In genomic region chr4:26132858-26133257, GRCh38 we compare ENCODE assay signal across 14 cellular contexts.
DNase-seq lines count a peak whose midpoint lies in the region; ATAC-seq and TF ChIP-seq lines count a peak whose summit lies in the region.
"Had no signal": no experiment of that assay in that cellular context is flagged by ENCODE, and none has a peak within 500 bp of the region (broad histone marks: within the 10 kb centered on the region; RNA-seq: fewer than 3 reads in every experiment).

No MANE protein-coding gene starts in this region.

- H3K27me3 Mint-ChIP-seq in endodermal cell (ENCODE audit: insufficient read depth): peaks cover 2% of the 10 kb centered on the region

- H3K79me2 ChIP-seq in OCI-LY7 (ENCODE audit: insufficient read depth, low read depth, low read length): no peaks in the 10 kb centered on the region

- no peak overlapping the region for H3K27ac Mint-ChIP-seq in endodermal cell

- H3K9me3 ChIP-seq in OCI-LY7 (ENCODE audit: low read length) (no peaks in the 10 kb centered on the region), endodermal cell (ENCODE audit: control insufficient read depth, low read length) (no peaks in the 10 kb centered on the region), gastroesophageal sphincter (no peaks in the 10 kb centered on the region)

- H3K4me3 ChIP-seq in OCI-LY7 (ENCODE audit: low read depth, low read length, poor library complexity, severe bottlenecking) (no peak overlapping the region), endodermal cell (ENCODE audit: low read length) (no peak overlapping the region), gastroesophageal sphincter (no peak overlapping the region)

- CTCF ChIA-PET in GM10248 (lab: Yijun Ruan, JAX): interaction anchor here (0.9 to 5.0 kb wide), 17 partner anchors 9 to 196 kb away, joined by 3 to 24 read pairs (median 4); no protein-coding TSS in a partner anchor
- CTCF ChIA-PET in OCI-LY7 (lab: Charles Lee; ENCODE audit: unreplicated experiment): no interaction called here

- DNase-seq in GM10248 (ENCODE audit: extremely low spot score) (no peak), OCI-LY7 (ENCODE audit: low spot score) (peak; percentile 8), endodermal cell (peak; percentile 75)
- DNase-seq: activated CD8-positive, alpha-beta memory T cell treated with anti-CD3 and anti-CD28 coated beads, Interleukin-2, amount 50 U/mL, for 48 hours; amygdala; islet precursor cell; stimulated activated CD4-positive, alpha-beta T cell treated with anti-CD3 and anti-CD28 coated beads, Interleukin-4, amount 100 ng/mL, for 1 hour had no signal

- TF ChIP-seq EP300 in gastroesophageal sphincter (IDR thresholded peaks at IDR 0.05): no peak

- no peak overlapping the region for H3K9ac ChIP-seq in endodermal cell (ENCODE audit: extremely low read depth, low read length, poor library complexity, severe bottlenecking)

- TF ChIP-seq CTCF in 22Rv1 (IDR thresholded peaks at IDR 0.05) (peak; percentile 35), GM10248 (IDR thresholded peaks at IDR 0.05; ENCODE audit: control extremely low read depth, extremely low read depth, low read depth, missing control alignments) (peak; percentile 14), OCI-LY7 (conservative IDR thresholded peaks at IDR 0.05; ENCODE audit: low read length) (peak; percentile 51), endodermal cell (conservative IDR thresholded peaks at IDR 0.05) (peak; percentile 70), gastroesophageal sphincter (IDR thresholded peaks at IDR 0.05) (no peak)

- no peaks in the 10 kb centered on the region for H3K9me2 ChIP-seq in OCI-LY7 (ENCODE audit: insufficient read depth, low read length)

- H3K36me3 Mint-ChIP-seq in endodermal cell (ENCODE audit: low read depth): no peaks in the 10 kb centered on the region

- no peak for ATAC-seq in HG02759 (IDR thresholded peaks at IDR 0.05; ENCODE audit: unreplicated experiment)
- no peak for ATAC-seq in GM21367 (IDR thresholded peaks at IDR 0.05; ENCODE audit: unreplicated experiment)
- ATAC-seq in gastroesophageal sphincter: no peak
- no peak for ATAC-seq in GM21737 (IDR thresholded peaks at IDR 0.05; ENCODE audit: unreplicated experiment)

- H2AFZ ChIP-seq in OCI-LY7 (ENCODE audit: low read length): no peak overlapping the region

- H4K20me1 ChIP-seq in OCI-LY7 (ENCODE audit: insufficient read depth, low read length): no peaks in the 10 kb centered on the region

- H3K27me3 ChIP-seq in endodermal cell (ENCODE audit: control insufficient read depth, insufficient read depth, low read length, poor library complexity, severe bottlenecking) (no peaks in the 10 kb centered on the region), gastroesophageal sphincter (no peaks in the 10 kb centered on the region)

- H3K27ac ChIP-seq in 22Rv1 (no peak overlapping the region), OCI-LY7 (ENCODE audit: low read depth, low read length, poor library complexity, severe bottlenecking) (no peak overlapping the region), endodermal cell (ENCODE audit: low read depth, low read length) (no peak overlapping the region), gastroesophageal sphincter (no peak overlapping the region)
- H3K27ac ChIP-seq: HL-60 had no signal

- no peaks in the 10 kb centered on the region for H3K4me1 Mint-ChIP-seq in endodermal cell

- intact Hi-C loops in OCI-LY7 (cut with micrococcal nuclease; ENCODE audit: unreplicated experiment): no loop called here

- H3K9me3 Mint-ChIP-seq in endodermal cell: no peaks in the 10 kb centered on the region

- H3K4me3 Mint-ChIP-seq in endodermal cell: no peak overlapping the region
- H3K4me3 Mint-ChIP-seq: stimulated activated naive CD8-positive, alpha-beta T cell treated with anti-CD3 and anti-CD28 coated beads, Interleukin-15, Interleukin-2, amounts not matched to agents 100 ng/mL and 50 ng/mL, for 24 hours had no signal

- WGBS in endodermal cell (ENCODE audit: insufficient coverage in 1 of 2, insufficient read length in 1 of 2), 2 experiments: 90 to 93% methylated on average over 6 of the region's 6 CpGs
- 84 to 89% methylated on average over 5 of the region's 6 CpGs for WGBS in gastroesophageal sphincter (ENCODE audit: low coverage in 1 of 2), 2 donors

- no TSS peak for BruUV-seq in OCI-LY7 (replicated peaks; lab: Mats Ljungman, UMichigan)

- TF ChIP-seq POLR2A in gastroesophageal sphincter (IDR thresholded peaks at IDR 0.05): no peak

- no peaks in the 10 kb centered on the region for H3K4me1 ChIP-seq in OCI-LY7 (ENCODE audit: insufficient read depth, low read length, poor library complexity, severe bottlenecking)
- H3K4me1 ChIP-seq in endodermal cell (ENCODE audit: control insufficient read depth, insufficient read depth, low read length): no peaks in the 10 kb centered on the region
- H3K4me1 ChIP-seq in gastroesophageal sphincter: no peaks in the 10 kb centered on the region

- no peaks in the 10 kb centered on the region for H3K36me3 ChIP-seq in OCI-LY7 (ENCODE audit: insufficient read depth, low read length)
- H3K36me3 ChIP-seq in endodermal cell (ENCODE audit: control insufficient read depth, insufficient read depth, low read length): no peaks in the 10 kb centered on the region
- no peaks in the 10 kb centered on the region for H3K36me3 ChIP-seq in gastroesophageal sphincter

- POLR2A ChIA-PET in GM10248 (lab: Yijun Ruan, JAX): interaction anchor here (0.6 kb wide), 1 partner anchor 186 kb away, joined by 4 read pairs; no protein-coding TSS in a partner anchor
- POLR2A ChIA-PET in OCI-LY7 (lab: Charles Lee): interaction anchor here (0.6 kb wide), 1 partner anchor 122 kb away, joined by 5 read pairs; no protein-coding TSS in a partner anchor

- no peak overlapping the region for H3K4me2 ChIP-seq in OCI-LY7 (ENCODE audit: low read length)

Comparison
In these comparisons a context has a peak if more than half of its experiments do, and no peak if none do; other contexts are left out.
1. CTCF ChIP-seq: peak in 22Rv1 (single experiment), GM10248 (single experiment), OCI-LY7 (single experiment) and endodermal cell (single experiment); none in gastroesophageal sphincter (0 of 4).